ENCODE assay signal across 8 cellular contexts in the genomic region with DNA sequence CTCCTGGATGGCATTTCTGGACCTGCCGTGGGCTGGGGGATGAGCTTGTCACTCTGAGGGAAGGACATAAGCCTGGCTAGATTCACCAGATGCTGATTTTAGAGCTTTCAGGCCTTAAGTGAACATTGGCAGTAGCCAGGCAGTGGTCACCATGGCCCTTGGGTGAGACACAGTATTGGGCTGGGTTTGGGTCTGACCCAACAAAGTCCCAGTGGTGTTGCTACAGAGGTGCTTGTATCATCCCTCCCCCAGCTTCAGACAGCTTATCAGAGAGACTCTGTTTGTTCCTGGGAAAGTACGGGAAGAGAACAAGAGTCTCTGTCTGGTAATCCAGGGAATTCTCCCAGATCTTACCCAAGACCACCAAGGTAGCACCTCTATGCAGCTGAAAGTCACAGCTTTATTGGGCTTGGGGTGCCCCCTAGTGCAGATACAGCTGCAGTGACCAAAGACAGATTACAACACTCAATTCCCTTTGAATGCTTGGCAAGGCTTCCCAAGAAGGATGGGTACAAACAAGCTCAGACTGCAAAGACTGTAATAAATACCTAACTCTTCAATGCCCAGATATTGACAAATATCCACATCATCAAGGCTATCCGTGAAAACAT. TPM values are rescaled to one million over a fixed set of nuclear protein-coding genes. Genes with fewer than 3 reads are reported as not detected.
A peak's percentile ranks its signal among the peaks of the same experiment; 100 is the strongest.
DNase-seq lines count a peak whose midpoint lies in the region; ATAC-seq and TF ChIP-seq lines count a peak whose summit lies in the region.

No MANE protein-coding gene starts in this region.

- H3K27me3 Mint-ChIP-seq in T-helper 2 cell treated with Interferon-gamma antibody and Interleukin-4, amounts not matched to agents 5 μg/mL and 100 μg/mL, for 36 hours (ENCODE audit: low read depth): peaks cover 34% of the 10 kb centered on the region
- peaks cover 1% of the 10 kb centered on the region for H3K27me3 Mint-ChIP-seq in activated CD4-positive, alpha-beta memory T cell treated with anti-CD3 and anti-CD28 coated beads for 36 hours

- H3K36me3 Mint-ChIP-seq in T-helper 2 cell treated with Interferon-gamma antibody and Interleukin-4, amounts not matched to agents 5 μg/mL and 100 μg/mL, for 36 hours (ENCODE audit: low read depth): no peaks in the 10 kb centered on the region
- no peaks in the 10 kb centered on the region for H3K36me3 Mint-ChIP-seq in activated CD4-positive, alpha-beta memory T cell treated with anti-CD3 and anti-CD28 coated beads for 36 hours

- no peak overlapping the region for H3K4me3 Mint-ChIP-seq in T-helper 2 cell treated with Interferon-gamma antibody and Interleukin-4, amounts not matched to agents 5 μg/mL and 100 μg/mL, for 36 hours
- H3K4me3 Mint-ChIP-seq in activated CD4-positive, alpha-beta memory T cell treated with anti-CD3 and anti-CD28 coated beads for 36 hours: no peak overlapping the region

- no peak for ATAC-seq in GM18873 (IDR thresholded peaks at IDR 0.05; ENCODE audit: low FRiP score, unreplicated experiment)

- CTCF ChIA-PET in activated CD4-positive, alpha-beta memory T cell treated with anti-CD3 and anti-CD28 coated beads for 36 hours (lab: Charles Lee): interaction anchor here (0.6 to 3.6 kb wide), 27 partner anchors 10 to 558 kb away, joined by 3 to 97 read pairs (median 4); partner anchors contain the start of genes ABTB1 and RUVBL1

- H3K9me3 Mint-ChIP-seq in T-helper 2 cell treated with Interferon-gamma antibody and Interleukin-4, amounts not matched to agents 5 μg/mL and 100 μg/mL, for 36 hours: no peaks in the 10 kb centered on the region
- H3K9me3 Mint-ChIP-seq in activated CD4-positive, alpha-beta memory T cell treated with anti-CD3 and anti-CD28 coated beads for 36 hours: no peaks in the 10 kb centered on the region

- H3K4me3 ChIP-seq in fibroblast of mammary gland (ENCODE audit: control insufficient read depth, low read depth, low read length): no peak overlapping the region

- intact Hi-C loops in activated CD4-positive, alpha-beta memory T cell treated with anti-CD3 and anti-CD28 coated beads for 36 hours (cut with micrococcal nuclease): loop anchor here (1.0 to 2.0 kb wide), 2 partner anchors 38 to 559 kb away; no protein-coding TSS in a partner anchor

- POLR2A ChIA-PET in activated CD4-positive, alpha-beta memory T cell treated with anti-CD3 and anti-CD28 coated beads for 36 hours (lab: Charles Lee): interaction anchor here (0.7 to 1.9 kb wide), 2 partner anchors 10 to 20 kb away, joined by 3 to 9 read pairs; partner anchors contain the start of gene RUVBL1

- TF ChIP-seq CTCF in fibroblast of mammary gland (conservative IDR thresholded peaks at IDR 0.05; ENCODE audit: control insufficient read depth, insufficient read depth, low read depth, low read length): peak; percentile 73

- peak in 3 of 5 experiments; percentile 28 to 47 (median 35) for DNase-seq in T-helper 2 cell
- DNase-seq in T-helper 2 cell treated with Interferon-gamma antibody and Interleukin-4, amounts not matched to agents 5 μg/mL and 100 μg/mL, for 36 hours (ENCODE audit: low spot score): no peak
- peak; percentile 17 for DNase-seq in NCI-H2171 (lab: John Stamatoyannopoulos, UW)
- peak; percentile 56 for DNase-seq in activated CD4-positive, alpha-beta memory T cell treated with anti-CD3 and anti-CD28 coated beads for 36 hours
- peak; percentile 68 for DNase-seq in fibroblast of mammary gland (ENCODE audit: low read depth)
- peak; percentile 28 for DNase-seq in pons (ENCODE audit: low spot score)
- DNase-seq in SW480 (ENCODE audit: low spot score): no peak

- H3K27ac Mint-ChIP-seq in T-helper 2 cell treated with Interferon-gamma antibody and Interleukin-4, amounts not matched to agents 5 μg/mL and 100 μg/mL, for 36 hours: no peak overlapping the region
- no peak overlapping the region for H3K27ac Mint-ChIP-seq in activated CD4-positive, alpha-beta memory T cell treated with anti-CD3 and anti-CD28 coated beads for 36 hours

- no peaks in the 10 kb centered on the region for H3K4me1 Mint-ChIP-seq in T-helper 2 cell treated with Interferon-gamma antibody and Interleukin-4, amounts not matched to agents 5 μg/mL and 100 μg/mL, for 36 hours (ENCODE audit: low read depth)
- no peaks in the 10 kb centered on the region for H3K4me1 Mint-ChIP-seq in activated CD4-positive, alpha-beta memory T cell treated with anti-CD3 and anti-CD28 coated beads for 36 hours (ENCODE audit: low read depth)

RNA-seq across cellular contexts. Expression of gene RUVBL1, which starts 9.8 kb away (rescaled TPM):
- 10 to 100 TPM; 81.6 to 87.0 TPM for total RNA-seq in activated CD4-positive, alpha-beta memory T cell treated with anti-CD3 and anti-CD28 coated beads for 36 hours

RNA-seq across cellular contexts. Expression of gene EEFSEC, which starts 19.9 kb away (rescaled TPM):
- total RNA-seq in activated CD4-positive, alpha-beta memory T cell treated with anti-CD3 and anti-CD28 coated beads for 36 hours: 10 to 100 TPM; 16.1 to 17.2 TPM

Comparison
In these comparisons a context has a peak if more than half of its experiments do, and no peak if none do; other contexts are left out.
1. DNase-seq: peak in T-helper 2 cell (3 of 5), NCI-H2171 (single experiment), activated CD4-positive, alpha-beta memory T cell treated with anti-CD3 and anti-CD28 coated beads for 36 hours (single experiment), fibroblast of mammary gland (single experiment) and pons (single experiment); none in T-helper 2 cell treated with Interferon-gamma antibody and Interleukin-4, amounts not matched to agents 5 μg/mL and 100 μg/mL, for 36 hours (single experiment) and SW480 (single experiment).